Comparison of ENCODE assay signal across 21 cellular contexts in genomic region chr15:40650479-40650878, GRCh38. TPM values are rescaled to one million over a fixed set of nuclear protein-coding genes. Genes with fewer than 3 reads are reported as not detected.
"Had no signal": no experiment of that assay in that cellular context is flagged by ENCODE, and none has a peak within 500 bp of the region (broad histone marks: within the 10 kb centered on the region; RNA-seq: fewer than 3 reads in every experiment).

No MANE protein-coding gene starts in this region.

- ATAC-seq: activated CD8-positive, alpha-beta T cell treated with anti-CD3 and anti-CD28 coated beads, Interleukin-2, amount 10 ng/mL, durations not matched to agents 7 days and 5 days; gastroesophageal sphincter; heart right ventricle; naive thymus-derived CD8-positive, alpha-beta T cell; stimulated activated naive CD8-positive, alpha-beta T cell treated with anti-CD3 and anti-CD28 coated beads, Interleukin-15, Interleukin-2, amounts not matched to agents 100 U/mL and 50 U/mL, for 24 hours; WTC11 had no signal

- H3K27me3 Mint-ChIP-seq: naive thymus-derived CD8-positive, alpha-beta T cell had no signal

- H3K36me3 ChIP-seq: ascending aorta, gastroesophageal sphincter, transverse colon, vagina had no signal

- H3K4me1 ChIP-seq: ascending aorta, gastroesophageal sphincter, heart right ventricle, vagina had no signal

- H3K36me3 Mint-ChIP-seq: naive thymus-derived CD8-positive, alpha-beta T cell had no signal

- H3K27ac Mint-ChIP-seq: activated CD8-positive, alpha-beta T cell treated with anti-CD3 and anti-CD28 coated beads, Interleukin-2, amount 10 ng/mL, durations not matched to agents 7 days and 5 days; WTC11 had no signal

- DNase-seq: activated CD4-positive, alpha-beta T cell treated with anti-CD3 and anti-CD28 coated beads for 48 hours; activated CD8-positive, alpha-beta memory T cell treated with anti-CD3 and anti-CD28 coated beads, Interleukin-2, amount 50 U/mL, for 48 hours; activated CD8-positive, alpha-beta T cell treated with anti-CD3 and anti-CD28 coated beads, Interleukin-2, amount 10 ng/mL, durations not matched to agents 7 days and 5 days; dorsolateral prefrontal cortex; erythroblast; heart right ventricle; mammary epithelial cell; mucosa of descending colon; naive thymus-derived CD8-positive, alpha-beta T cell; posterior cingulate gyrus; retina; stimulated activated CD4-positive, alpha-beta T cell treated with anti-CD3 and anti-CD28 coated beads, Interleukin-15, amount 100 ng/mL, for 24 hours; stimulated activated CD4-positive, alpha-beta T cell treated with anti-CD3 and anti-CD28 coated beads, Interleukin-4, amount 100 ng/mL, for 24 hours; stimulated activated naive CD8-positive, alpha-beta T cell treated with anti-CD3 and anti-CD28 coated beads, Interleukin-15, Interleukin-2, amounts not matched to agents 100 U/mL and 50 U/mL, for 24 hours; T-helper 2 cell; transverse colon had no signal

- H3K9me3 ChIP-seq: ascending aorta, gastroesophageal sphincter, heart right ventricle, mucosa of descending colon, transverse colon, vagina had no signal

- H3K9me3 Mint-ChIP-seq: activated T-helper 1 cell treated with anti-CD3 and anti-CD28 coated beads, Interleukin-12 subunit alpha, Interleukin-12 subunit beta, Interleukin-2, Interleukin-4 antibody, amounts not matched to agents 30 ng/mL and 10 ng/mL and 1 ng/mL, durations not matched to agents 14 hours and 24 hours and 36 hours; naive thymus-derived CD8-positive, alpha-beta T cell; WTC11 had no signal

- H3K4me3 Mint-ChIP-seq: activated CD8-positive, alpha-beta T cell treated with anti-CD3 and anti-CD28 coated beads, Interleukin-2, amount 10 ng/mL, durations not matched to agents 7 days and 5 days; activated T-helper 1 cell treated with anti-CD3 and anti-CD28 coated beads, Interleukin-12 subunit alpha, Interleukin-12 subunit beta, Interleukin-2, Interleukin-4 antibody, amounts not matched to agents 30 ng/mL and 10 ng/mL and 1 ng/mL, durations not matched to agents 14 hours and 24 hours and 36 hours; naive thymus-derived CD8-positive, alpha-beta T cell; WTC11 had no signal

- H3K4me1 Mint-ChIP-seq: WTC11 had no signal

- H3K4me3 ChIP-seq: ascending aorta, dorsolateral prefrontal cortex, gastroesophageal sphincter, heart right ventricle, mucosa of descending colon, transverse colon, vagina had no signal

- H3K27me3 ChIP-seq: ascending aorta, dorsolateral prefrontal cortex, gastroesophageal sphincter, heart right ventricle, transverse colon, vagina had no signal

- H3K27ac ChIP-seq: ascending aorta, dorsolateral prefrontal cortex, gastroesophageal sphincter, heart right ventricle, vagina had no signal

RNA-seq across cellular contexts. Expression of gene RAD51, which starts 44.5 kb away (rescaled TPM):
- total RNA-seq: ascending aorta had no signal

RNA-seq across cellular contexts. Expression of gene KNL1, which starts 56.4 kb away (rescaled TPM):
- total RNA-seq: ascending aorta had no signal
